1 cellular context compared by ENCODE assay signal in the genomic region with DNA sequence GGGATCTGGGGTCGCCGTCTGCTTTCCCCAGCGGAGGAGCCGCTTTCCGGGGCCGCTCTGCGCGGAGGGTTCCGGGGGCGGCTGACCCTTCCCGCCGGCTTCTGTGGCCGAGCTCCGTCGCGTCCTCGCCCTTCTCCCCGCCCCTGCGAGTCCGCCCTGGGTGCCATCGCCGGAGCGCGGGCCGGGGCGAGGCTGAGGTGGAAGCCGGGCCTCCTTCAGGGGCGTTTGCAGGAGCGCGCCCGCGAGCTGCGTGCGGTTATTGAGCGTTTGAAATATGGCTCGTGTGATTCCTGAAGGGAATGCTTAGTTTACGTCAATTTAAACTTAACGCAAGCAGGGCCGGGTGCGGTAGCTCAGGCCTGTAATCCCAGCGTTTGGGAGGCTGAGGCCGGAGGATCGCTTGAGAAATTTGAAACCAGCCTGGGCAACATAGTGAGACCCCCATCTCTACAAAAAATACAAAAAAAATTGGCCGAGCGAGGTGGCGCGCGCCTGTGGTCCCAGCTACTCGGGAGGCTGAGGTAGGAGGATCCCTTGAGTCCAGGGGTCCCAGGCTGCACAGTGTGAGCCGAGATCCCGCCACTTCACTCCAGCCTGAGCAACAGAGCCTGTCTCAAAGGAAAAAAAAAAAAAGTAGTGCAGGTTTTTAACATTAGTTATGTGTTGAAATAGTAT.
TF ChIP-seq lines count a peak whose summit lies in the region.

No MANE protein-coding gene starts in this region.

TF ChIP-seq in K562, 482 proteins besides CTCF, POLR2A, EP300 and RAD21 (continues in another document):
- TF ChIP-seq TSHZ1 (CRISPR knock-in tag; IDR thresholded peaks at IDR 0.05) (no peak), KDM2B (CRISPR knock-in tag; IDR thresholded peaks at IDR 0.05) (no peak), ZBTB7A (IDR thresholded peaks at IDR 0.05; ENCODE audit: borderline replicate concordance, control insufficient read depth, low read depth, low read length) (peak; percentile 19; the same call in 1 of the 2 replicates), HSF4 (CRISPR knock-in tag; IDR thresholded peaks at IDR 0.05; ENCODE audit: borderline replicate concordance) (no peak), NONO (IDR thresholded peaks at IDR 0.05; ENCODE audit: low read depth in 2 of 2, low read length in 1 of 2) (no peak), NFE2 (IDR thresholded peaks at IDR 0.05; ENCODE audit: low read depth) (no peak), BCOR (IDR thresholded peaks at IDR 0.05) (peak; percentile 76), ZNF740 (CRISPR knock-in tag; IDR thresholded peaks at IDR 0.05) (no peak), ZNF740 (tag; IDR thresholded peaks at IDR 0.05) (no peak), ZNF143 (CRISPR knock-in tag; IDR thresholded peaks at IDR 0.05) (no peak), CHD4 (IDR thresholded peaks at IDR 0.05; ENCODE audit: insufficient read depth, insufficient replicate concordance, low read depth, low read length, poor library complexity, severe bottlenecking) (no peak), CBFB (CRISPR knock-in tag; IDR thresholded peaks at IDR 0.05) (no peak), XRCC4 (IDR thresholded peaks at IDR 0.05; ENCODE audit: extremely low read depth, insufficient read depth, insufficient read length) (no peak), ZNF124 (CRISPR knock-in tag; IDR thresholded peaks at IDR 0.05) (no peak), XRCC5 (IDR thresholded peaks at IDR 0.05; ENCODE audit: low read depth, low read length) (no peak), NBN (IDR thresholded peaks at IDR 0.05; ENCODE audit: low read depth) (no peak), SMAD4 (CRISPR knock-in tag; conservative IDR thresholded peaks at IDR 0.05) (no peak), ZNF24 (IDR thresholded peaks at IDR 0.05) (no peak), THRAP3 (IDR thresholded peaks at IDR 0.05; ENCODE audit: borderline replicate concordance) (no peak), CREB1 (IDR thresholded peaks at IDR 0.05) (no peak), CREB1 (CRISPR knock-in tag; IDR thresholded peaks at IDR 0.05) (0 out of 2 replicates have a peak, but pooled peaks have one; percentile 14), ZNF586 (CRISPR knock-in tag; conservative IDR thresholded peaks at IDR 0.05) (no peak), ZNF589 (CRISPR knock-in tag; IDR thresholded peaks at IDR 0.05; ENCODE audit: low read depth) (no peak), TGIF2 (CRISPR knock-in tag; IDR thresholded peaks at IDR 0.05) (peak; percentile 74; the same call in 1 of the 2 replicates), MED1 (CRISPR knock-in tag; IDR thresholded peaks at IDR 0.05; ENCODE audit: borderline replicate concordance) (no peak), BMI1 (IDR thresholded peaks at IDR 0.05; ENCODE audit: low read length) (no peak), TRIM28 (IDR thresholded peaks at IDR 0.05) (0 out of 2 replicates have a peak, but pooled peaks have one; percentile 46), GTF2A2 (tag; IDR thresholded peaks at IDR 0.05) (no peak), CREB3 (tag; conservative IDR thresholded peaks at IDR 0.05; ENCODE audit: low read depth) (no peak), TEAD1 (CRISPR knock-in tag; IDR thresholded peaks at IDR 0.05) (0 out of 4 replicates have a peak, but pooled peaks of 1 of the 2 experiments have one; percentile 53), BDP1 (IDR thresholded peaks at IDR 0.05; ENCODE audit: insufficient read depth, insufficient read length) (no peak), ZNF175 (CRISPR knock-in tag; IDR thresholded peaks at IDR 0.05; ENCODE audit: low read depth) (no peak), SMC3 (conservative IDR thresholded peaks at IDR 0.05; ENCODE audit: insufficient read depth, low read depth, low read length) (no peak), FOXM1 (IDR thresholded peaks at IDR 0.05; ENCODE audit: low read depth) (no peak), FOXM1 (CRISPR knock-in tag; IDR thresholded peaks at IDR 0.05; ENCODE audit: low read depth) (no peak), UBTF (IDR thresholded peaks at IDR 0.05; ENCODE audit: borderline replicate concordance in 1 of 2, low read depth in 2 of 2, low read length in 2 of 2) (no peak), THAP7 (CRISPR knock-in tag; IDR thresholded peaks at IDR 0.05) (no peak)
- TF ChIP-seq, protein P1, sequence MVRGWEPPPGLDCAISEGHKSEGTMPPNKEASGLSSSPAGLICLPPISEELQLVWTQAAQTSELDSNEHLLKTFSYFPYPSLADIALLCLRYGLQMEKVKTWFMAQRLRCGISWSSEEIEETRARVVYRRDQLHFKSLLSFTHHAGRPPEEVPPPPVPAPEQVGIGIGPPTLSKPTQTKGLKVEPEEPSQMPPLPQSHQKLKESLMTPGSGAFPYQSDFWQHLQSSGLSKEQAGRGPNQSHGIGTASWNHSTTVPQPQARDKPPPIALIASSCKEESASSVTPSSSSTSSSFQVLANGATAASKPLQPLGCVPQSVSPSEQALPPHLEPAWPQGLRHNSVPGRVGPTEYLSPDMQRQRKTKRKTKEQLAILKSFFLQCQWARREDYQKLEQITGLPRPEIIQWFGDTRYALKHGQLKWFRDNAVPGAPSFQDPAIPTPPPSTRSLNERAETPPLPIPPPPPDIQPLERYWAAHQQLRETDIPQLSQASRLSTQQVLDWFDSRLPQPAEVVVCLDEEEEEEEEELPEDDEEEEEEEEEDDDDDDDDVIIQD (CRISPR knock-in tag; IDR thresholded peaks at IDR 0.05): no peak
- TF ChIP-seq, protein P2, sequence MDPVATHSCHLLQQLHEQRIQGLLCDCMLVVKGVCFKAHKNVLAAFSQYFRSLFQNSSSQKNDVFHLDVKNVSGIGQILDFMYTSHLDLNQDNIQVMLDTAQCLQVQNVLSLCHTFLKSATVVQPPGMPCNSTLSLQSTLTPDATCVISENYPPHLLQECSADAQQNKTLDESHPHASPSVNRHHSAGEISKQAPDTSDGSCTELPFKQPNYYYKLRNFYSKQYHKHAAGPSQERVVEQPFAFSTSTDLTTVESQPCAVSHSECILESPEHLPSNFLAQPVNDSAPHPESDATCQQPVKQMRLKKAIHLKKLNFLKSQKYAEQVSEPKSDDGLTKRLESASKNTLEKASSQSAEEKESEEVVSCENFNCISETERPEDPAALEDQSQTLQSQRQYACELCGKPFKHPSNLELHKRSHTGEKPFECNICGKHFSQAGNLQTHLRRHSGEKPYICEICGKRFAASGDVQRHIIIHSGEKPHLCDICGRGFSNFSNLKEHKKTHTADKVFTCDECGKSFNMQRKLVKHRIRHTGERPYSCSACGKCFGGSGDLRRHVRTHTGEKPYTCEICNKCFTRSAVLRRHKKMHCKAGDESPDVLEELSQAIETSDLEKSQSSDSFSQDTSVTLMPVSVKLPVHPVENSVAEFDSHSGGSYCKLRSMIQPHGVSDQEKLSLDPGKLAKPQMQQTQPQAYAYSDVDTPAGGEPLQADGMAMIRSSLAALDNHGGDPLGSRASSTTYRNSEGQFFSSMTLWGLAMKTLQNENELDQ (CRISPR knock-in tag; IDR thresholded peaks at IDR 0.05; ENCODE audit: borderline replicate concordance): 0 out of 2 replicates have a peak, but pooled peaks have one; percentile 42
- TF ChIP-seq, protein P3, sequence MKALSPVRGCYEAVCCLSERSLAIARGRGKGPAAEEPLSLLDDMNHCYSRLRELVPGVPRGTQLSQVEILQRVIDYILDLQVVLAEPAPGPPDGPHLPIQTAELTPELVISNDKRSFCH (CRISPR knock-in tag; IDR thresholded peaks at IDR 0.05): no peak
- TF ChIP-seq, protein P3 (tag; IDR thresholded peaks at IDR 0.05): no peak
- TF ChIP-seq, protein P4, sequence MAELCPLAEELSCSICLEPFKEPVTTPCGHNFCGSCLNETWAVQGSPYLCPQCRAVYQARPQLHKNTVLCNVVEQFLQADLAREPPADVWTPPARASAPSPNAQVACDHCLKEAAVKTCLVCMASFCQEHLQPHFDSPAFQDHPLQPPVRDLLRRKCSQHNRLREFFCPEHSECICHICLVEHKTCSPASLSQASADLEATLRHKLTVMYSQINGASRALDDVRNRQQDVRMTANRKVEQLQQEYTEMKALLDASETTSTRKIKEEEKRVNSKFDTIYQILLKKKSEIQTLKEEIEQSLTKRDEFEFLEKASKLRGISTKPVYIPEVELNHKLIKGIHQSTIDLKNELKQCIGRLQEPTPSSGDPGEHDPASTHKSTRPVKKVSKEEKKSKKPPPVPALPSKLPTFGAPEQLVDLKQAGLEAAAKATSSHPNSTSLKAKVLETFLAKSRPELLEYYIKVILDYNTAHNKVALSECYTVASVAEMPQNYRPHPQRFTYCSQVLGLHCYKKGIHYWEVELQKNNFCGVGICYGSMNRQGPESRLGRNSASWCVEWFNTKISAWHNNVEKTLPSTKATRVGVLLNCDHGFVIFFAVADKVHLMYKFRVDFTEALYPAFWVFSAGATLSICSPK (IDR thresholded peaks at IDR 0.05; ENCODE audit: borderline replicate concordance): no peak
- TF ChIP-seq, protein P5, sequence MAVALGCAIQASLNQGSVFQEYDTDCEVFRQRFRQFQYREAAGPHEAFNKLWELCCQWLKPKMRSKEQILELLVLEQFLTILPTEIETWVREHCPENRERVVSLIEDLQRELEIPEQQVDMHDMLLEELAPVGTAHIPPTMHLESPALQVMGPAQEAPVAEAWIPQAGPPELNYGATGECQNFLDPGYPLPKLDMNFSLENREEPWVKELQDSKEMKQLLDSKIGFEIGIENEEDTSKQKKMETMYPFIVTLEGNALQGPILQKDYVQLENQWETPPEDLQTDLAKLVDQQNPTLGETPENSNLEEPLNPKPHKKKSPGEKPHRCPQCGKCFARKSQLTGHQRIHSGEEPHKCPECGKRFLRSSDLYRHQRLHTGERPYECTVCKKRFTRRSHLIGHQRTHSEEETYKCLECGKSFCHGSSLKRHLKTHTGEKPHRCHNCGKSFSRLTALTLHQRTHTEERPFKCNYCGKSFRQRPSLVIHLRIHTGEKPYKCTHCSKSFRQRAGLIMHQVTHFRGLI (CRISPR knock-in tag; IDR thresholded peaks at IDR 0.05): no peak
